26 cellular contexts compared by ENCODE assay signal in the genomic region with DNA sequence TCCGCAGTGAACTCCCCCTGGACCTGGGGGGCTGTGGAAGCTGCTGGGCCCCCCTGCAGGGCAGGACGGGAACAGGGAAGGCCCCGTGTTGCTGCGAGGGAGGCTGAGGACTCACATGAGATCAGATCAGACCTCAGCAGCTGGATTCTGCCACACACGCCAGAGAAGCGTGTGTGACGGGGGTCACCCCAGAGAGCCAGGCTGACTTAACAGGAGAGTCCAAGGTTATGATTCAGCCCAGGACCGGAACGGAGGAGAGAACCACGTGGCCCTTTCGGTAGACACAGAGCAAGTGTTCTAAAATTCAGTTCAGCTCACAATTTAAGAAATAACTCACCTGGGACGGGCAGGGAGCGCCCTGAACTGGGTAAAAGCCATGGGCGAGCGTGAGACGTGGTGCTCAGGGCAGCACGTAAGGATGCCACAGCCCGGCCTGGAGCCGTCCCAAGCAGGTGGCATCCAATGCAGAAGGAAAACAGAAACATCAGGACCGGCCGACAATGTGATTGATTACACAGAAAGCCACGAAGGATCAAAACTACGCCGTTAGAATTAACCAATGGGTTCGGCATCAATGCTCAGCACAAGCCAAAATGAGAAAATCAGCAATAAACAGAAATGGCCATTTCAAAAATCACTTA. TPM values are rescaled to one million over a fixed set of nuclear protein-coding genes. Genes with fewer than 3 reads are reported as not detected.
DNase-seq lines count a peak whose midpoint lies in the region; ATAC-seq and TF ChIP-seq lines count a peak whose summit lies in the region.
"Had no signal": no experiment of that assay in that cellular context is flagged by ENCODE, and none has a peak within 500 bp of the region (broad histone marks: within the 10 kb centered on the region; RNA-seq: fewer than 3 reads in every experiment).

No MANE protein-coding gene starts in this region.

- ATAC-seq in central memory CD8-positive, alpha-beta T cell (replicated peaks; ENCODE audit: extremely low read depth, poor library complexity, severe bottlenecking): no peak
- no peak for ATAC-seq in GM21390 (IDR thresholded peaks at IDR 0.05; ENCODE audit: unreplicated experiment)
- ATAC-seq: heart right ventricle, left colon, PC-3, T-cell had no signal

- no peaks in the 10 kb centered on the region for H3K27me3 ChIP-seq in neural progenitor cell
- no peaks in the 10 kb centered on the region for H3K27me3 ChIP-seq in ascending aorta
- H3K27me3 ChIP-seq: dorsolateral prefrontal cortex, heart right ventricle, pancreas, right atrium auricular region, stomach, tibial artery had no signal

- no peaks in the 10 kb centered on the region for H3K79me2 ChIP-seq in neural progenitor cell (ENCODE audit: low read depth)

- H3K9me3 ChIP-seq in neural progenitor cell (ENCODE audit: low read depth): no peaks in the 10 kb centered on the region
- H3K9me3 ChIP-seq in ascending aorta: no peaks in the 10 kb centered on the region
- H3K9me3 ChIP-seq: heart right ventricle, pancreas, right atrium auricular region, stomach, tibial artery had no signal

- H3K4me3 Mint-ChIP-seq in central memory CD8-positive, alpha-beta T cell: no peak overlapping the region
- no peak overlapping the region for H3K4me3 Mint-ChIP-seq in neural progenitor cell
- H3K4me3 Mint-ChIP-seq: activated naive CD4-positive, alpha-beta T cell treated with anti-CD3 and anti-CD28 coated beads, Interleukin-2, amount 50 U/mL, for 24 hours; CD4-positive, alpha-beta memory T cell; memory B cell; T-cell had no signal

- H3K36me3 ChIP-seq in neural progenitor cell (no peaks in the 10 kb centered on the region), ascending aorta (peaks cover 4 to 5% of the 10 kb centered on the region in 2 donors)
- H3K36me3 ChIP-seq: pancreas, right atrium auricular region had no signal

- no peaks in the 10 kb centered on the region for H3K36me3 Mint-ChIP-seq in central memory CD8-positive, alpha-beta T cell (ENCODE audit: insufficient read depth)
- H3K36me3 Mint-ChIP-seq in neural progenitor cell: no peaks in the 10 kb centered on the region
- H3K36me3 Mint-ChIP-seq: activated naive CD4-positive, alpha-beta T cell treated with anti-CD3 and anti-CD28 coated beads, Interleukin-2, amount 50 U/mL, for 24 hours; CD4-positive, alpha-beta memory T cell; memory B cell had no signal

- H3K27ac Mint-ChIP-seq in central memory CD8-positive, alpha-beta T cell (ENCODE audit: low read depth): peak overlapping the region; percentile 57
- H3K27ac Mint-ChIP-seq in neural progenitor cell: peak overlapping the region; percentile 62
- H3K27ac Mint-ChIP-seq: activated naive CD4-positive, alpha-beta T cell treated with anti-CD3 and anti-CD28 coated beads, Interleukin-2, amount 50 U/mL, for 24 hours; memory B cell had no signal

- no peaks in the 10 kb centered on the region for H3K27me3 Mint-ChIP-seq in central memory CD8-positive, alpha-beta T cell
- H3K27me3 Mint-ChIP-seq in neural progenitor cell (ENCODE audit: insufficient read depth, low read depth): no peaks in the 10 kb centered on the region
- H3K27me3 Mint-ChIP-seq: activated naive CD4-positive, alpha-beta T cell treated with anti-CD3 and anti-CD28 coated beads, Interleukin-2, amount 50 U/mL, for 24 hours; CD4-positive, alpha-beta memory T cell; memory B cell; T-cell had no signal

- H4K20me1 ChIP-seq in neural progenitor cell (ENCODE audit: low read depth): no peaks in the 10 kb centered on the region

- H3K9me3 Mint-ChIP-seq in central memory CD8-positive, alpha-beta T cell: no peaks in the 10 kb centered on the region
- H3K9me3 Mint-ChIP-seq in neural progenitor cell: no peaks in the 10 kb centered on the region
- H3K9me3 Mint-ChIP-seq: activated naive CD4-positive, alpha-beta T cell treated with anti-CD3 and anti-CD28 coated beads, Interleukin-2, amount 50 U/mL, for 24 hours; CD4-positive, alpha-beta memory T cell; memory B cell; T-cell had no signal

- peak; percentile 72 for DNase-seq in AG08396 (ENCODE audit: low spot score)
- DNase-seq in COLO668 (lab: John Stamatoyannopoulos, UW; ENCODE audit: unreplicated experiment): peak; percentile 14
- DNase-seq in central memory CD8-positive, alpha-beta T cell (ENCODE audit: low spot score in 2 of 2): no peak
- peak; percentile 2 for DNase-seq in neural progenitor cell (ENCODE audit: low spot score)
- no peak for DNase-seq in NCI-H1092 treated with DMSO at 0.1 percent for 48 hours (lab: John Stamatoyannopoulos, UW)
- no peak for DNase-seq in occipital lobe (lab: John Stamatoyannopoulos, UW)
- DNase-seq in ascending aorta (ENCODE audit: low spot score in 2 of 2): no peak
- DNase-seq: anterior cingulate cortex; CD4-positive, alpha-beta memory T cell; cerebellar nuclear complex; GOT3; heart right ventricle; PC-3; stomach; T-cell; tibial artery had no signal

- H3K9ac ChIP-seq in neural progenitor cell: no peak overlapping the region
- H3K9ac ChIP-seq: KMS-11 had no signal

- TF ChIP-seq CTCF in neural progenitor cell (IDR thresholded peaks at IDR 0.05) (no peak), ascending aorta (IDR thresholded peaks at IDR 0.05) (no peak)

- H2AFZ ChIP-seq in neural progenitor cell (replicated peaks): no peak overlapping the region

- H3K4me3 ChIP-seq in neural progenitor cell (no peak overlapping the region), ascending aorta (no peak overlapping the region)
- H3K4me3 ChIP-seq: dorsolateral prefrontal cortex, heart right ventricle, pancreas, right atrium auricular region, stomach, tibial artery had no signal

- H3K27ac ChIP-seq in neural progenitor cell (no peak overlapping the region), ascending aorta (no peak overlapping the region)
- H3K27ac ChIP-seq: dorsolateral prefrontal cortex, heart right ventricle, KMS-11, pancreas, right atrium auricular region, stomach, tibial artery had no signal

- intact Hi-C loops in ascending aorta (cut with DNase I): no loop called here

- H3K4me1 ChIP-seq in neural progenitor cell (no peaks in the 10 kb centered on the region), ascending aorta (no peaks in the 10 kb centered on the region)
- H3K4me1 ChIP-seq: pancreas, stomach, tibial artery had no signal

- peaks cover 7% of the 10 kb centered on the region for H3K4me1 Mint-ChIP-seq in central memory CD8-positive, alpha-beta T cell
- peaks cover 19% of the 10 kb centered on the region for H3K4me1 Mint-ChIP-seq in neural progenitor cell
- H3K4me1 Mint-ChIP-seq: memory B cell had no signal

- no peaks in the 10 kb centered on the region for H3F3A ChIP-seq in neural progenitor cell (ENCODE audit: low read depth)

- no peak overlapping the region for H3K4me2 ChIP-seq in neural progenitor cell
- H3K4me2 ChIP-seq: KMS-11 had no signal

RNA-seq across cellular contexts. Expression of a gene that starts 38.7 kb away (rescaled TPM):
- 4.7 and 25.1 TPM in 2 replicates for total RNA-seq in neural progenitor cell (ENCODE audit: low replicate concordance)
- total RNA-seq in occipital lobe: 14.2 TPM
- total RNA-seq in ascending aorta: 16.7 TPM

RNA-seq across cellular contexts. Expression of a gene that starts 39.0 kb away (rescaled TPM):
- total RNA-seq in neural progenitor cell (ENCODE audit: low replicate concordance): 0.39 and 0.65 TPM in 2 replicates
- total RNA-seq in occipital lobe: 2.0 TPM
- 6.9 TPM for total RNA-seq in ascending aorta
- total RNA-seq: G401, HT1080 had no signal

RNA-seq across cellular contexts. Expression of a gene that starts 56.9 kb away (rescaled TPM):
- total RNA-seq in neural progenitor cell (ENCODE audit: low replicate concordance) (not detected in 2 replicates), occipital lobe (0.16 TPM), ascending aorta (not detected)
- total RNA-seq: CD4-positive, alpha-beta memory T cell; heart right ventricle; HT1080; PC-3; right atrium auricular region; T-cell had no signal

Comparison
In these comparisons a context has a peak if more than half of its experiments do, and no peak if none do; other contexts are left out.
1. DNase-seq: peak in AG08396 (single experiment), COLO668 (single experiment) and neural progenitor cell (single experiment); none in central memory CD8-positive, alpha-beta T cell (0 of 2), NCI-H1092 treated with DMSO at 0.1 percent for 48 hours (single experiment), occipital lobe (single experiment) and ascending aorta (0 of 2).